ENCODE assay signal across 12 cellular contexts in genomic region chrX:10634681-10635161, GRCh38. TPM values are rescaled to one million over a fixed set of nuclear protein-coding genes. Genes with fewer than 3 reads are reported as not detected.
A peak's percentile ranks its signal among the peaks of the same experiment; 100 is the strongest.
DNase-seq lines count a peak whose midpoint lies in the region; ATAC-seq and TF ChIP-seq lines count a peak whose summit lies in the region.
"Had no signal": no experiment of that assay in that cellular context is flagged by ENCODE, and none has a peak within 500 bp of the region (broad histone marks: within the 10 kb centered on the region; RNA-seq: fewer than 3 reads in every experiment).

No MANE protein-coding gene starts in this region.

- H3K4me3 Mint-ChIP-seq in CD4-positive, alpha-beta T cell: no peak overlapping the region
- H3K4me3 Mint-ChIP-seq: activated naive CD4-positive, alpha-beta T cell treated with anti-CD3 and anti-CD28 coated beads, Interleukin-2, amount 10 ng/mL, durations not matched to agents 7 days and 5 days had no signal

- CTCF ChIA-PET in CD4-positive, alpha-beta T cell (lab: Charles Lee): no interaction called here

- H3K4me1 Mint-ChIP-seq in CD4-positive, alpha-beta T cell (ENCODE audit: low read depth): no peaks in the 10 kb centered on the region
- H3K4me1 Mint-ChIP-seq: activated naive CD4-positive, alpha-beta T cell treated with anti-CD3 and anti-CD28 coated beads, Interleukin-2, amount 10 ng/mL, durations not matched to agents 7 days and 5 days had no signal

- DNase-seq in A172 (ENCODE audit: low spot score) (peak; percentile 81), HS-27A (ENCODE audit: low read depth) (peak; percentile 66), amniotic epithelial cell (ENCODE audit: low read depth) (peak; percentile 82), kidney glomerular epithelial cell (lab: John Stamatoyannopoulos, UW) (peak; percentile 72), globus pallidus (ENCODE audit: low spot score) (no peak), thyroid gland (no peak)
- DNase-seq in CD4-positive, alpha-beta T cell: no peak
- DNase-seq: activated naive CD4-positive, alpha-beta T cell treated with anti-CD3 and anti-CD28 coated beads, Interleukin-2, amount 10 ng/mL, durations not matched to agents 7 days and 5 days; NCI-H524 had no signal

- no peaks in the 10 kb centered on the region for H3K9me3 Mint-ChIP-seq in CD4-positive, alpha-beta T cell
- H3K9me3 Mint-ChIP-seq: activated naive CD4-positive, alpha-beta T cell treated with anti-CD3 and anti-CD28 coated beads, Interleukin-2, amount 10 ng/mL, durations not matched to agents 7 days and 5 days had no signal

- peaks cover 5% of the 10 kb centered on the region for H3K27me3 Mint-ChIP-seq in CD4-positive, alpha-beta T cell
- H3K27me3 Mint-ChIP-seq: activated naive CD4-positive, alpha-beta T cell treated with anti-CD3 and anti-CD28 coated beads, Interleukin-2, amount 10 ng/mL, durations not matched to agents 7 days and 5 days had no signal

- no peaks in the 10 kb centered on the region for H3K36me3 Mint-ChIP-seq in CD4-positive, alpha-beta T cell (ENCODE audit: low read depth)
- H3K36me3 Mint-ChIP-seq: activated naive CD4-positive, alpha-beta T cell treated with anti-CD3 and anti-CD28 coated beads, Interleukin-2, amount 10 ng/mL, durations not matched to agents 7 days and 5 days had no signal

- no peak for TF ChIP-seq POLR2A in thyroid gland (IDR thresholded peaks at IDR 0.05)

- H3K36me3 ChIP-seq in thyroid gland: no peaks in the 10 kb centered on the region

- no peak overlapping the region for H3K27ac Mint-ChIP-seq in CD4-positive, alpha-beta T cell
- H3K27ac Mint-ChIP-seq: activated naive CD4-positive, alpha-beta T cell treated with anti-CD3 and anti-CD28 coated beads, Interleukin-2, amount 10 ng/mL, durations not matched to agents 7 days and 5 days had no signal

- intact Hi-C loops in CD4-positive, alpha-beta T cell (cut with DNase I, micrococcal nuclease): no loop called here
- intact Hi-C loops in thyroid gland (cut with DNase I): loop anchor here (10.0 kb wide), 1 partner anchor 440 kb away; no protein-coding TSS in a partner anchor

- no peaks in the 10 kb centered on the region for H3K27me3 ChIP-seq in CD4-positive, alpha-beta T cell (ENCODE audit: control insufficient read depth, insufficient read depth, low read length)
- H3K27me3 ChIP-seq in thyroid gland: no peaks in the 10 kb centered on the region

- no peak overlapping the region for H3K4me3 ChIP-seq in thyroid gland (replicated peaks in 1 of 3)

- no peak overlapping the region for H3K27ac ChIP-seq in CD4-positive, alpha-beta T cell (ENCODE audit: low read depth, low read length)
- H3K27ac ChIP-seq in thyroid gland: no peak overlapping the region
- H3K27ac ChIP-seq: HL-60, parathyroid adenoma had no signal

- no peaks in the 10 kb centered on the region for H3K4me1 ChIP-seq in thyroid gland
- H3K4me1 ChIP-seq: parathyroid adenoma had no signal

- POLR2A ChIA-PET in CD4-positive, alpha-beta T cell (lab: Charles Lee): no interaction called here

- no peaks in the 10 kb centered on the region for H3K9me3 ChIP-seq in CD4-positive, alpha-beta T cell (ENCODE audit: control insufficient read depth, low read length)
- H3K9me3 ChIP-seq in thyroid gland: no peaks in the 10 kb centered on the region

- TF ChIP-seq CTCF in CD4-positive, alpha-beta T cell (IDR thresholded peaks at IDR 0.05): no peak
- TF ChIP-seq CTCF in thyroid gland (IDR thresholded peaks at IDR 0.05): no peak

- ATAC-seq in GM21381 (IDR thresholded peaks at IDR 0.05; ENCODE audit: unreplicated experiment): no peak
- ATAC-seq in CD4-positive, alpha-beta T cell (ENCODE audit: poor library complexity): no peak

- 86 to 87% methylated on average over 14 of the region's 14 CpGs for WGBS in thyroid gland, 2 donors

RNA-seq across cellular contexts. Expression of gene MID1, which starts 14.3 kb away (rescaled TPM):
- 13.0 and 15.1 TPM in 2 replicates for total RNA-seq in A172 (2014; rRNA removed; shearing (Covaris generic))
- under 1 TPM in 1 of 2 experiments, not detected in 1; 0.19 TPM for total RNA-seq in CD4-positive, alpha-beta T cell
- 10 to 100 TPM in 3 of 4 donors, 1 to 10 TPM in 1; 9.5 to 19.5 (median 12.7) TPM for total RNA-seq in thyroid gland

Comparison
In these comparisons a context has a peak if more than half of its experiments do, and no peak if none do; other contexts are left out.
1. DNase-seq: peak in A172 (single experiment), HS-27A (single experiment), amniotic epithelial cell (single experiment) and kidney glomerular epithelial cell (single experiment); none in globus pallidus (single experiment), CD4-positive, alpha-beta T cell (0 of 10) and thyroid gland (0 of 2).
2. RNA of gene MID1, which starts 14.3 kb away (total RNA-seq): 9.5 to 19.5 TPM in thyroid gland and 13.0 to 15.1 TPM in A172; 0.19 TPM in CD4-positive, alpha-beta T cell; every median in the first group is over 4 times any median in the second.